In genomic region chr11:117094776-117095175, GRCh38 we compare ENCODE assay signal across 10 cellular contexts. TPM values are rescaled to one million over a fixed set of nuclear protein-coding genes. Genes with fewer than 3 reads are reported as not detected.
DNase-seq lines count a peak whose midpoint lies in the region; ATAC-seq, FAIRE-seq and TF ChIP-seq lines count a peak whose summit lies in the region.
"Had no signal": no experiment of that assay in that cellular context is flagged by ENCODE, and none has a peak within 500 bp of the region (broad histone marks: within the 10 kb centered on the region; RNA-seq: fewer than 3 reads in every experiment).

No MANE protein-coding gene starts in this region.

- H3K36me3 ChIP-seq in parathyroid adenoma (ENCODE audit: control insufficient read depth, insufficient read depth, low read length), result no peaks in the 10 kb centered on the region

- CTCF ChIA-PET in T-cell (lab: Charles Lee) (interaction anchor here (0.6 to 1.6 kb wide), 6 partner anchors 11 to 271 kb away, joined by 3 to 7 read pairs (median 4); no protein-coding TSS in a partner anchor), WTC11 (lab: Charles Lee) (interaction anchor here (0.9 to 1.1 kb wide), 3 partner anchors 168 to 303 kb away, joined by 3 read pairs; partner anchors contain the start of gene APOA5)

- DNase-seq in GM12892 (ENCODE audit: insufficient read length) (no peak), T-cell (no peak), foreskin fibroblast (peak; percentile 26 to 68), WTC11 (ENCODE audit: low spot score) (no peak), SKM-1 treated with dmso at 0.1 percent for 144 hours (lab: John Stamatoyannopoulos, UW; ENCODE audit: unreplicated experiment) (no peak)
- DNase-seq: aorta, RPMI8226 had no signal

- no peak for TF ChIP-seq POLR2A in GM12892 (IDR thresholded peaks at IDR 0.05; ENCODE audit: low read depth, low read length)

- H3K27ac ChIP-seq in parathyroid adenoma, result no peak overlapping the region

- peak overlapping the region; percentile 80 to 98 for H3K27ac Mint-ChIP-seq in T-cell
- H3K27ac Mint-ChIP-seq in WTC11, result no peak overlapping the region

- peaks cover 0 to 5% (median 5%) of the 10 kb centered on the region in 3 donors for H3K9me3 Mint-ChIP-seq in T-cell
- peaks cover 8% of the 10 kb centered on the region for H3K9me3 Mint-ChIP-seq in WTC11

- no peaks in the 10 kb centered on the region for H3K27me3 ChIP-seq in parathyroid adenoma (ENCODE audit: control insufficient read depth, insufficient read depth, low read length)

- H3K27me3 Mint-ChIP-seq in T-cell, result no peaks in the 10 kb centered on the region
- no peaks in the 10 kb centered on the region for H3K27me3 Mint-ChIP-seq in WTC11 (ENCODE audit: low read depth)

- H3K9me3 ChIP-seq in parathyroid adenoma (ENCODE audit: control insufficient read depth, low read length), result no peaks in the 10 kb centered on the region

- FAIRE-seq in GM12892 (lab: Jason Lieb, UNC), result peak; percentile 36

- H3K4me3 ChIP-seq in foreskin fibroblast (ENCODE audit: low read depth in 1 of 2, low read length in 2 of 2) (no peak overlapping the region), parathyroid adenoma (ENCODE audit: low read depth, low read length) (no peak overlapping the region)

- POLR2A ChIA-PET in T-cell (lab: Charles Lee) (interaction anchor here (0.5 to 1.8 kb wide), 13 partner anchors 11 to 241 kb away, joined by 3 to 9 read pairs (median 4); partner anchors contain the start of gene SIDT2 (in 1 of the 2)), WTC11 (lab: Charles Lee) (no interaction called here)

- H3K36me3 Mint-ChIP-seq in T-cell, result peaks cover 20% of the 10 kb centered on the region
- peaks cover 9% of the 10 kb centered on the region for H3K36me3 Mint-ChIP-seq in WTC11

- peaks cover 10% of the 10 kb centered on the region for H3K4me1 ChIP-seq in parathyroid adenoma

- ATAC-seq in T-cell (replicated peaks in 1 of 4) (no peak), WTC11 (no peak), HG02623 (IDR thresholded peaks at IDR 0.05; ENCODE audit: unreplicated experiment) (no peak), HG03378 (IDR thresholded peaks at IDR 0.05; ENCODE audit: unreplicated experiment) (no peak)

- peak overlapping the region; percentile 35 for H3K4me2 ChIP-seq in parathyroid adenoma (ENCODE audit: low read length)

- TF ChIP-seq CTCF in foreskin fibroblast (IDR thresholded peaks at IDR 0.05; ENCODE audit: low read depth, low read length) (no peak), parathyroid adenoma (IDR thresholded peaks at IDR 0.05) (no peak), WTC11 (IDR thresholded peaks at IDR 0.05) (no peak)

- H2AFZ ChIP-seq in parathyroid adenoma, result no peak overlapping the region

- no peak overlapping the region for H3K9ac ChIP-seq in parathyroid adenoma

- peak overlapping the region; percentile 86 to 98 (median 95) for H3K4me3 Mint-ChIP-seq in T-cell
- H3K4me3 Mint-ChIP-seq in WTC11, result no peak overlapping the region

- H3K79me2 ChIP-seq in parathyroid adenoma, result peaks cover 31% of the 10 kb centered on the region

- H3K4me1 Mint-ChIP-seq in T-cell, result peaks cover 79 to 87% (median 85%) of the 10 kb centered on the region in 3 donors
- H3K4me1 Mint-ChIP-seq in WTC11, result peaks cover 40% of the 10 kb centered on the region

TF ChIP-seq in WTC11, 78 proteins besides CTCF, POLR2A, EP300 and RAD21:
- no peak for TF ChIP-seq GABPB1 (CRISPR knock-in tag; IDR thresholded peaks at IDR 0.05)
- TF ChIP-seq ARID4B (CRISPR knock-in tag; IDR thresholded peaks at IDR 0.05; ENCODE audit: borderline replicate concordance), result no peak
- TF ChIP-seq, protein P1, sequence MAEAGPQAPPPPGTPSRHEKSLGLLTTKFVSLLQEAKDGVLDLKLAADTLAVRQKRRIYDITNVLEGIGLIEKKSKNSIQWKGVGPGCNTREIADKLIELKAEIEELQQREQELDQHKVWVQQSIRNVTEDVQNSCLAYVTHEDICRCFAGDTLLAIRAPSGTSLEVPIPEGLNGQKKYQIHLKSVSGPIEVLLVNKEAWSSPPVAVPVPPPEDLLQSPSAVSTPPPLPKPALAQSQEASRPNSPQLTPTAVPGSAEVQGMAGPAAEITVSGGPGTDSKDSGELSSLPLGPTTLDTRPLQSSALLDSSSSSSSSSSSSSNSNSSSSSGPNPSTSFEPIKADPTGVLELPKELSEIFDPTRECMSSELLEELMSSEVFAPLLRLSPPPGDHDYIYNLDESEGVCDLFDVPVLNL (CRISPR knock-in tag; IDR thresholded peaks at IDR 0.05; ENCODE audit: borderline replicate concordance, low read depth), result no peak

RNA-seq across cellular contexts. Expression of gene SIK3, which starts 3.5 kb away (rescaled TPM):
- polyA plus RNA-seq in GM12892 (2012; ENCODE audit: missing spikeins), result 17.6 TPM
- total RNA-seq in T-cell (10 to 100 TPM; 56.3 to 78.0 (median 63.8) TPM), WTC11 (2021) (26.4 to 34.4 TPM (median 29.6 TPM) in 3 replicates)

RNA-seq across cellular contexts. Expression of gene PAFAH1B2, which starts 49.3 kb away (rescaled TPM):
- 22.2 TPM for polyA plus RNA-seq in GM12892 (2012; ENCODE audit: missing spikeins)
- 10 to 100 TPM; 44.1 to 55.9 (median 55.6) TPM for total RNA-seq in T-cell
- total RNA-seq in WTC11 (2021), result 132 to 138 TPM (median 133 TPM) in 3 replicates

Comparison
In these comparisons a context has a peak if more than half of its experiments do, and no peak if none do; other contexts are left out.
1. DNase-seq: peak in foreskin fibroblast (2 of 2); none in GM12892 (single experiment), T-cell (0 of 34), WTC11 (single experiment) and SKM-1 treated with dmso at 0.1 percent for 144 hours (single experiment).